Comparison of ENCODE assay signal across 9 cellular contexts in the genomic region with DNA sequence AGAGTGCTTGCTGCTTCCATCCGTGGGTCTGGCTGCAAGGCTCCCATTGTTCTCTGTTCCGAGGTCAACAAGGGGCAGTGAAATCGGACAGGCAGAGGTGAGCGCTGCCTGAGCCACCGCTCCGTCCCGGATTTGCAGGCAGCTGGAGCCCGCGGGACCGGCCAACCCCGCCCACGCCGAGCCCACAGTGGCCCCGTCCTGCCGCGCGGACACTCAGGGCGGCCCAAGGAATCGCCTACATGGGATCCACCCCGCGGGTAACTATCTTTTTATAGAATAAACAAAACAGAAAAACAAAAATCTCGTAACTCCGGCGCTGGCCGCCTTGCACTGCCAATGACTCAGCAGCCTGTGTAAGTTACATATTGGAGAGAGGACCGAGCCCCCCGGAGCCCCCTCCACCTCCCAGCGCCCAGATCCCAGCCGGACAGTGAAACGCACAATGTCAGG. TPM values are rescaled to one million over a fixed set of nuclear protein-coding genes. Genes with fewer than 3 reads are reported as not detected.
DNase-seq lines count a peak whose midpoint lies in the region; ATAC-seq lines count a peak whose summit lies in the region.
"Had no signal": no experiment of that assay in that cellular context is flagged by ENCODE, and none has a peak within 500 bp of the region (broad histone marks: within the 10 kb centered on the region; RNA-seq: fewer than 3 reads in every experiment).

No MANE protein-coding gene starts in this region.

- H3K4me1 ChIP-seq in mesendoderm (ENCODE audit: control insufficient read depth, low read depth, low read length), result peaks cover 9% of the 10 kb centered on the region

- intact Hi-C loops in dendritic cell treated with granulocyte-macrophage colony-stimulating factor and Interleukin-4, amounts not matched to agents 40 ng/mL and 50 ng/mL, for 4 days (cut with micrococcal nuclease), result no loop called here

- H3K4ac ChIP-seq in mesendoderm (ENCODE audit: low read depth, low read length), result peak overlapping the region; percentile 49

- H3K27me3 Mint-ChIP-seq in stimulated activated naive CD8-positive, alpha-beta T cell treated with anti-CD3 and anti-CD28 coated beads, Interleukin-15, Interleukin-2, amounts not matched to agents 100 ng/mL and 50 ng/mL, for 24 hours, result no peaks in the 10 kb centered on the region
- H3K27me3 Mint-ChIP-seq in dendritic cell treated with granulocyte-macrophage colony-stimulating factor and Interleukin-4, amounts not matched to agents 40 ng/mL and 50 ng/mL, for 4 days, result peaks cover 56% of the 10 kb centered on the region

- no peak overlapping the region for H3K18ac ChIP-seq in mesendoderm (ENCODE audit: low read length)

- peak overlapping the region; percentile 69 for H3K27ac Mint-ChIP-seq in stimulated activated naive CD8-positive, alpha-beta T cell treated with anti-CD3 and anti-CD28 coated beads, Interleukin-15, Interleukin-2, amounts not matched to agents 100 ng/mL and 50 ng/mL, for 24 hours
- H3K27ac Mint-ChIP-seq in dendritic cell treated with granulocyte-macrophage colony-stimulating factor and Interleukin-4, amounts not matched to agents 40 ng/mL and 50 ng/mL, for 4 days, result peak overlapping the region; percentile 7

- H3K4me3 ChIP-seq in mesendoderm (ENCODE audit: low read length), result no peak overlapping the region

- H3K27me3 ChIP-seq in mesendoderm (ENCODE audit: insufficient read depth, low read length, poor library complexity), result peaks cover 18% of the 10 kb centered on the region

- H3K36me3 Mint-ChIP-seq in stimulated activated naive CD8-positive, alpha-beta T cell treated with anti-CD3 and anti-CD28 coated beads, Interleukin-15, Interleukin-2, amounts not matched to agents 100 ng/mL and 50 ng/mL, for 24 hours (ENCODE audit: low read depth), result peaks cover 32% of the 10 kb centered on the region
- peaks cover 43% of the 10 kb centered on the region for H3K36me3 Mint-ChIP-seq in dendritic cell treated with granulocyte-macrophage colony-stimulating factor and Interleukin-4, amounts not matched to agents 40 ng/mL and 50 ng/mL, for 4 days (ENCODE audit: low read depth)

- no peak overlapping the region for H3K27ac ChIP-seq in mesendoderm (ENCODE audit: low read depth, low read length)
- H3K27ac ChIP-seq: SK-N-MC had no signal

- no peak for DNase-seq in stimulated activated naive CD8-positive, alpha-beta T cell treated with anti-CD3 and anti-CD28 coated beads, Interleukin-15, Interleukin-2, amounts not matched to agents 100 U/mL and 50 U/mL, for 24 hours
- peak; percentile 34 for DNase-seq in mesendoderm
- no peak for DNase-seq in NAMALWA (ENCODE audit: low spot score)

- H3K23ac ChIP-seq in mesendoderm (ENCODE audit: low read length), result no peak overlapping the region

- H3K56ac ChIP-seq in mesendoderm (ENCODE audit: low read length), result peak overlapping the region; percentile 59

- H2BK15ac ChIP-seq in mesendoderm (replicated peaks; ENCODE audit: low read depth), result no peak overlapping the region

- H3K79me2 ChIP-seq in mesendoderm (ENCODE audit: control insufficient read depth, insufficient read depth, low read length), result no peaks in the 10 kb centered on the region

- peak overlapping the region; percentile 78 for H3K4me3 Mint-ChIP-seq in stimulated activated naive CD8-positive, alpha-beta T cell treated with anti-CD3 and anti-CD28 coated beads, Interleukin-15, Interleukin-2, amounts not matched to agents 100 ng/mL and 50 ng/mL, for 24 hours
- peak overlapping the region; percentile 65 for H3K4me3 Mint-ChIP-seq in dendritic cell treated with granulocyte-macrophage colony-stimulating factor and Interleukin-4, amounts not matched to agents 40 ng/mL and 50 ng/mL, for 4 days

- no peak overlapping the region for H2AK5ac ChIP-seq in mesendoderm (ENCODE audit: low read length)

- H3K9ac ChIP-seq in mesendoderm (ENCODE audit: low read length), result peak overlapping the region; percentile 58

- H3K4me1 Mint-ChIP-seq in stimulated activated naive CD8-positive, alpha-beta T cell treated with anti-CD3 and anti-CD28 coated beads, Interleukin-15, Interleukin-2, amounts not matched to agents 100 ng/mL and 50 ng/mL, for 24 hours (ENCODE audit: low read depth), result peaks cover 56% of the 10 kb centered on the region
- peaks cover 37% of the 10 kb centered on the region for H3K4me1 Mint-ChIP-seq in dendritic cell treated with granulocyte-macrophage colony-stimulating factor and Interleukin-4, amounts not matched to agents 40 ng/mL and 50 ng/mL, for 4 days (ENCODE audit: low read depth)

- peaks cover 2% of the 10 kb centered on the region for H3K79me1 ChIP-seq in mesendoderm (ENCODE audit: low read length)

- H4K5ac ChIP-seq in mesendoderm (ENCODE audit: low read length), result no peak overlapping the region

- ATAC-seq in stimulated activated naive CD8-positive, alpha-beta T cell treated with anti-CD3 and anti-CD28 coated beads, Interleukin-15, Interleukin-2, amounts not matched to agents 100 U/mL and 50 U/mL, for 24 hours, result no peak
- no peak for ATAC-seq in GM18907 (IDR thresholded peaks at IDR 0.05; ENCODE audit: unreplicated experiment)
- no peak for ATAC-seq in GM21786 (IDR thresholded peaks at IDR 0.05; ENCODE audit: unreplicated experiment)
- no peak for ATAC-seq in HG02938 (IDR thresholded peaks at IDR 0.05; ENCODE audit: unreplicated experiment)

- no CpG with 5 or more reads among the region's 30 CpGs for WGBS in mesendoderm (ENCODE audit: extremely low coverage, insufficient coverage, low lambda C conversion rate)

- peak overlapping the region; percentile 29 for H3K4me2 ChIP-seq in mesendoderm (ENCODE audit: low read length)

- no peaks in the 10 kb centered on the region for H3K9me3 Mint-ChIP-seq in stimulated activated naive CD8-positive, alpha-beta T cell treated with anti-CD3 and anti-CD28 coated beads, Interleukin-15, Interleukin-2, amounts not matched to agents 100 ng/mL and 50 ng/mL, for 24 hours
- H3K9me3 Mint-ChIP-seq in dendritic cell treated with granulocyte-macrophage colony-stimulating factor and Interleukin-4, amounts not matched to agents 40 ng/mL and 50 ng/mL, for 4 days, result no peaks in the 10 kb centered on the region

- no peak overlapping the region for H2BK5ac ChIP-seq in mesendoderm (ENCODE audit: low read length)

- H2BK120ac ChIP-seq in mesendoderm (ENCODE audit: low read depth, low read length), result no peak overlapping the region

- H4K8ac ChIP-seq in mesendoderm (ENCODE audit: low read depth, low read length), result no peak overlapping the region

- H3K36me3 ChIP-seq in mesendoderm (ENCODE audit: control insufficient read depth, insufficient read depth, low read length), result no peaks in the 10 kb centered on the region

RNA-seq across cellular contexts. Expression of gene BNIP3, which starts 1.9 kb away (rescaled TPM):
- polyA plus RNA-seq in mesendoderm (2013, experiment 1 of 2), result 10.7 TPM
- 10.4 TPM for polyA plus RNA-seq in mesendoderm (2013, experiment 2 of 2)
